In genomic region chr12:46561769-46562624, GRCh38 we compare ENCODE assay signal across 1 cellular context.
TF ChIP-seq lines count a peak whose summit lies in the region.

No MANE protein-coding gene starts in this region.

TF ChIP-seq in K562, 482 proteins besides CTCF, POLR2A, EP300 and RAD21 (continued from another document):
- peak in 1 of 2 experiments; percentile 25 for TF ChIP-seq AFF1 (IDR thresholded peaks at IDR 0.05; ENCODE audit: low read depth in 1 of 2, partially characterized antibody in 2 of 2)
- TF ChIP-seq HMBOX1 (IDR thresholded peaks at IDR 0.05) = peak; percentile 65; the same call in 1 of the 2 replicates
TF ChIP-seq in K562: peak in this region for 10; not testable (repeated sequence) for 472.
